Comparison of ENCODE assay signal across 14 cellular contexts in genomic region chr3:175146258-175146657, GRCh38.
A peak's percentile ranks its signal among the peaks of the same experiment; 100 is the strongest.
DNase-seq lines count a peak whose midpoint lies in the region; ATAC-seq, FAIRE-seq and TF ChIP-seq lines count a peak whose summit lies in the region.
"Had no signal": no experiment of that assay in that cellular context is flagged by ENCODE, and none has a peak within 500 bp of the region (broad histone marks: within the 10 kb centered on the region; RNA-seq: fewer than 3 reads in every experiment).

No MANE protein-coding gene starts in this region.

- ATAC-seq in stimulated activated naive CD8-positive, alpha-beta T cell treated with anti-CD3 and anti-CD28 coated beads, Interleukin-15, Interleukin-2, amounts not matched to agents 100 U/mL and 50 U/mL, for 24 hours = no peak
- ATAC-seq: activated CD8-positive, alpha-beta T cell treated with anti-CD3 and anti-CD28 coated beads, Interleukin-2, amount 10 ng/mL, durations not matched to agents 7 days and 5 days; activated naive CD8-positive, alpha-beta T cell treated with anti-CD3 and anti-CD28 coated beads, Interleukin-2, amount 50 U/mL, for 24 hours had no signal

- no peaks in the 10 kb centered on the region for H3K27me3 ChIP-seq in endothelial cell of umbilical vein (ENCODE audit: control insufficient read depth in 2 of 2, insufficient read depth in 2 of 2, low read length in 2 of 2)
- H3K27me3 ChIP-seq in CD8-positive, alpha-beta memory T cell (ENCODE audit: insufficient read depth, low read length, poor library complexity, severe bottlenecking) = no peaks in the 10 kb centered on the region
- H3K27me3 ChIP-seq: BLaER1 had no signal

- dilution Hi-C loops in endothelial cell of umbilical vein (cut with MboI; ENCODE audit: extremely low pct_ligation_motif_present, low sequenced_read_pairs) = no loop called here

- no peaks in the 10 kb centered on the region for H3K36me3 Mint-ChIP-seq in CD8-positive, alpha-beta memory T cell

- peak in 1 of 2 donors; percentile 11 for TF ChIP-seq CTCF in endothelial cell of umbilical vein (IDR thresholded peaks at IDR 0.05; ENCODE audit: extremely low read depth in 1 of 2, insufficient read depth in 1 of 2, low read depth in 1 of 2, low read length in 2 of 2)

- H3K9me3 Mint-ChIP-seq in CD8-positive, alpha-beta memory T cell = peaks cover 0 to 18% (median 7%) of the 10 kb centered on the region in 5 donors

- H3K27me3 Mint-ChIP-seq in CD8-positive, alpha-beta memory T cell = no peaks in the 10 kb centered on the region
- H3K27me3 Mint-ChIP-seq: activated naive CD8-positive, alpha-beta T cell treated with anti-CD3 and anti-CD28 coated beads, Interleukin-2, amount 50 U/mL, for 24 hours had no signal

- H3K36me3 ChIP-seq in endothelial cell of umbilical vein (ENCODE audit: control insufficient read depth in 2 of 2, extremely low read depth in 1 of 2, insufficient read depth in 2 of 2, low read length in 2 of 2) = no peaks in the 10 kb centered on the region
- no peaks in the 10 kb centered on the region for H3K36me3 ChIP-seq in CD8-positive, alpha-beta memory T cell (ENCODE audit: insufficient read depth, low read length)
- H3K36me3 ChIP-seq: BLaER1 had no signal

- no peak for FAIRE-seq in endothelial cell of umbilical vein (lab: Jason Lieb, UNC)
- FAIRE-seq: HTR-8/SVneo had no signal

- no TSS peak for BruUV-seq in endothelial cell of umbilical vein (replicated peaks; lab: Mats Ljungman, UMichigan)

- H3K27ac ChIP-seq in endothelial cell of umbilical vein (ENCODE audit: insufficient read depth, low read depth, low read length) = no peak overlapping the region
- no peak overlapping the region for H3K27ac ChIP-seq in CD8-positive, alpha-beta memory T cell (ENCODE audit: low read depth, low read length)
- H3K27ac ChIP-seq: BLaER1 had no signal

- H3K4me1 Mint-ChIP-seq in CD8-positive, alpha-beta memory T cell = no peaks in the 10 kb centered on the region
- H3K4me1 Mint-ChIP-seq: activated naive CD8-positive, alpha-beta T cell treated with anti-CD3 and anti-CD28 coated beads, Interleukin-2, amount 50 U/mL, for 24 hours had no signal

- no peaks in the 10 kb centered on the region for H3K9me1 ChIP-seq in endothelial cell of umbilical vein (replicated peaks; ENCODE audit: control insufficient read depth, extremely low read depth, insufficient read depth, low read length)

- no peaks in the 10 kb centered on the region for H4K20me1 ChIP-seq in endothelial cell of umbilical vein (replicated peaks; ENCODE audit: control insufficient read depth, extremely low read depth, insufficient read depth, low read length)
- H4K20me1 ChIP-seq: BLaER1 had no signal

- H3K4me3 Mint-ChIP-seq in CD8-positive, alpha-beta memory T cell = no peak overlapping the region
- H3K4me3 Mint-ChIP-seq: activated CD8-positive, alpha-beta T cell treated with anti-CD3 and anti-CD28 coated beads, Interleukin-2, amount 10 ng/mL, durations not matched to agents 7 days and 5 days; activated naive CD8-positive, alpha-beta T cell treated with anti-CD3 and anti-CD28 coated beads, Interleukin-2, amount 50 U/mL, for 24 hours had no signal

- H3K9ac ChIP-seq in endothelial cell of umbilical vein (replicated peaks; ENCODE audit: extremely low read depth, insufficient read depth, low read length) = no peak overlapping the region
- H3K9ac ChIP-seq: BLaER1 had no signal

- no peak overlapping the region for H3K4me2 ChIP-seq in endothelial cell of umbilical vein (ENCODE audit: insufficient read depth, low read length)
- H3K4me2 ChIP-seq: BLaER1 had no signal

- H3K4me3 ChIP-seq in endothelial cell of umbilical vein (replicated peaks in 1 of 3; ENCODE audit: insufficient read depth in 1 of 3, low read depth in 1 of 3, low read length in 3 of 3) = no peak overlapping the region
- H3K4me3 ChIP-seq in CD8-positive, alpha-beta memory T cell (ENCODE audit: low read length) = no peak overlapping the region
- H3K4me3 ChIP-seq: BLaER1 had no signal

- no peak for TF ChIP-seq POLR2A in endothelial cell of umbilical vein (IDR thresholded peaks at IDR 0.05; ENCODE audit: low read depth, low read length)

- no peak overlapping the region for H3K27ac Mint-ChIP-seq in CD8-positive, alpha-beta memory T cell
- H3K27ac Mint-ChIP-seq: activated CD8-positive, alpha-beta T cell treated with anti-CD3 and anti-CD28 coated beads, Interleukin-2, amount 10 ng/mL, durations not matched to agents 7 days and 5 days; activated naive CD8-positive, alpha-beta T cell treated with anti-CD3 and anti-CD28 coated beads, Interleukin-2, amount 50 U/mL, for 24 hours had no signal

- no peak overlapping the region for H2AFZ ChIP-seq in endothelial cell of umbilical vein (ENCODE audit: low read depth, low read length)

- no peaks in the 10 kb centered on the region for H3K4me1 ChIP-seq in endothelial cell of umbilical vein (ENCODE audit: control insufficient read depth, extremely low read depth, insufficient read depth, low read length)
- no peaks in the 10 kb centered on the region for H3K4me1 ChIP-seq in CD8-positive, alpha-beta memory T cell (ENCODE audit: insufficient read depth, low read length)
- H3K4me1 ChIP-seq: BLaER1 had no signal

- no peaks in the 10 kb centered on the region for H3K79me2 ChIP-seq in endothelial cell of umbilical vein (ENCODE audit: control insufficient read depth, insufficient read depth, low read length)

- POLR2A ChIA-PET in endothelial cell of umbilical vein (lab: Charles Lee) = interaction anchor here (0.6 kb wide), 1 partner anchor 337 kb away, joined by 3 read pairs; no protein-coding TSS in a partner anchor
- POLR2A ChIA-PET in CD8-positive, alpha-beta memory T cell (lab: Charles Lee) = no interaction called here

- DNase-seq in NCI-H1694 treated with DMSO at 0.1 percent for 48 hours (lab: John Stamatoyannopoulos, UW) (peak; percentile 18), NCI-H1694 (lab: John Stamatoyannopoulos, UW) (no peak), NCI-H69 (lab: John Stamatoyannopoulos, UW) (peak; percentile 49), endothelial cell of umbilical vein (ENCODE audit: low read depth, low spot score) (peak; percentile 31), renal cortical epithelial cell (ENCODE audit: low read depth) (peak; percentile 6), ureter (ENCODE audit: low spot score) (no peak)
- DNase-seq in stimulated activated naive CD8-positive, alpha-beta T cell treated with anti-CD3 and anti-CD28 coated beads, Interleukin-15, Interleukin-2, amounts not matched to agents 100 U/mL and 50 U/mL, for 24 hours = no peak
- no peak for DNase-seq in CD8-positive, alpha-beta memory T cell
- DNase-seq: activated CD8-positive, alpha-beta T cell treated with anti-CD3 and anti-CD28 coated beads, Interleukin-2, amount 10 ng/mL, durations not matched to agents 7 days and 5 days; activated naive CD8-positive, alpha-beta T cell treated with anti-CD3 and anti-CD28 coated beads, Interleukin-2, amount 50 U/mL, for 24 hours; mesendoderm; NCI-H510A treated with DMSO at 0.1 percent for 48 hours had no signal

- intact Hi-C loops in endothelial cell of umbilical vein (cut with micrococcal nuclease) = no loop called here

- CTCF ChIA-PET in endothelial cell of umbilical vein (lab: Charles Lee) = interaction anchor here (0.7 to 2.1 kb wide), 13 partner anchors 9 to 1495 kb away, joined by 3 to 11 read pairs (median 3); no protein-coding TSS in a partner anchor
- CTCF ChIA-PET in CD8-positive, alpha-beta memory T cell (lab: Charles Lee) = no interaction called here

- H3K9me3 ChIP-seq in endothelial cell of umbilical vein (replicated peaks; ENCODE audit: control insufficient read depth, insufficient read depth, low read length) = no peaks in the 10 kb centered on the region
- H3K9me3 ChIP-seq in CD8-positive, alpha-beta memory T cell (ENCODE audit: low read length) = no peaks in the 10 kb centered on the region

TF ChIP-seq in endothelial cell of umbilical vein, 7 proteins besides CTCF, POLR2A, EP300 and RAD21:
- no peak for TF ChIP-seq EZH2 (IDR thresholded peaks at IDR 0.05; ENCODE audit: borderline replicate concordance, low read depth, low read length, severe bottlenecking)
- no peak for TF ChIP-seq FOS (IDR thresholded peaks at IDR 0.05; ENCODE audit: borderline replicate concordance, insufficient read depth, low read length)
- no peak for TF ChIP-seq JUN (IDR thresholded peaks at IDR 0.05; ENCODE audit: borderline replicate concordance, insufficient read depth, insufficient read length, low read depth)
- TF ChIP-seq GATA2 (IDR thresholded peaks at IDR 0.05; ENCODE audit: insufficient read depth, insufficient read length, low read depth, low read length) = no peak
- no peak for TF ChIP-seq MAX (IDR thresholded peaks at IDR 0.05; ENCODE audit: insufficient read depth, insufficient read length)
- TF ChIP-seq MYC (IDR thresholded peaks at IDR 0.05; ENCODE audit: low read depth, low read length) = no peak
- no peak for TF ChIP-seq POLR2AphosphoS5 (IDR thresholded peaks at IDR 0.05; ENCODE audit: insufficient read depth, low read depth, low read length)

Comparison
In these comparisons a context has a peak if more than half of its experiments do, and no peak if none do; other contexts are left out.
1. DNase-seq: peak in NCI-H1694 treated with DMSO at 0.1 percent for 48 hours (single experiment), NCI-H69 (single experiment), endothelial cell of umbilical vein (single experiment) and renal cortical epithelial cell (single experiment); none in NCI-H1694 (single experiment), stimulated activated naive CD8-positive, alpha-beta T cell treated with anti-CD3 and anti-CD28 coated beads, Interleukin-15, Interleukin-2, amounts not matched to agents 100 U/mL and 50 U/mL, for 24 hours (single experiment), CD8-positive, alpha-beta memory T cell (0 of 5) and ureter (single experiment).